8 cellular contexts compared by ENCODE assay signal in genomic region chr19:39474139-39474620, GRCh38. TPM values are rescaled to one million over a fixed set of nuclear protein-coding genes. Genes with fewer than 3 reads are reported as not detected.
DNase-seq lines count a peak whose midpoint lies in the region; ATAC-seq and TF ChIP-seq lines count a peak whose summit lies in the region.

No MANE protein-coding gene starts in this region.

- H3K14ac ChIP-seq in mesenchymal stem cell (ENCODE audit: low read length in 2 of 2), result no peak overlapping the region

- peak; percentile 59 for DNase-seq in GM10266 (ENCODE audit: extremely low spot score)
- peak; percentile 13 for DNase-seq in NCI-H2171 (lab: John Stamatoyannopoulos, UW)
- peak; percentile 76 to 78 for DNase-seq in activated CD4-positive, alpha-beta T cell treated with anti-CD3 and anti-CD28 coated beads, Interleukin-2, amount 50 U/mL, for 4 hours
- DNase-seq in coronary artery (ENCODE audit: low spot score), result no peak
- DNase-seq in mesenchymal stem cell, result peak; percentile 57
- peak; percentile 38 to 50 for DNase-seq in stimulated activated CD8-positive, alpha-beta memory T cell treated with anti-CD3 and anti-CD28 coated beads, Interleukin-4, amount 100 ng/mL, for 4 hours (ENCODE audit: low read depth in 2 of 2, low spot score in 1 of 2)

- H3K4me1 ChIP-seq in mesenchymal stem cell (ENCODE audit: control insufficient read depth, insufficient read depth, low read depth, low read length), result peaks cover under 1% of the 10 kb centered on the region

- H3K36me3 ChIP-seq in mesenchymal stem cell (ENCODE audit: control insufficient read depth in 1 of 2, insufficient read depth in 2 of 2, low read depth in 1 of 2, low read length in 2 of 2), result peaks cover 74 to 82% of the 10 kb centered on the region in 2 experiments

- no peak overlapping the region for H3K4me3 ChIP-seq in coronary artery
- H3K4me3 ChIP-seq in mesenchymal stem cell (ENCODE audit: insufficient read depth in 1 of 2, low read depth in 1 of 2, low read length in 2 of 2), result no peak overlapping the region

- peaks cover 33% of the 10 kb centered on the region for H3K79me1 ChIP-seq in mesenchymal stem cell (replicated peaks; ENCODE audit: low read length, poor library complexity, severe bottlenecking)

- H2BK12ac ChIP-seq in mesenchymal stem cell (ENCODE audit: low read length in 2 of 2), result no peak overlapping the region

- H3K18ac ChIP-seq in mesenchymal stem cell (ENCODE audit: low read depth in 1 of 2, low read length in 2 of 2), result no peak overlapping the region

- no peak overlapping the region for H4K91ac ChIP-seq in mesenchymal stem cell (ENCODE audit: low read length)

- H2AK5ac ChIP-seq in mesenchymal stem cell (ENCODE audit: low read length, severe bottlenecking), result no peak overlapping the region

- no peak overlapping the region for H2BK120ac ChIP-seq in mesenchymal stem cell (ENCODE audit: low read depth, low read length)

- no peak overlapping the region for H3K27ac ChIP-seq in coronary artery
- no peak overlapping the region for H3K27ac ChIP-seq in mesenchymal stem cell (ENCODE audit: low read length, poor library complexity, severe bottlenecking)

- H3K23ac ChIP-seq in mesenchymal stem cell (ENCODE audit: low read length in 2 of 2), result no peak overlapping the region

- H2BK15ac ChIP-seq in mesenchymal stem cell (ENCODE audit: low read depth, poor library complexity, severe bottlenecking), result no peak overlapping the region

- H3K4me2 ChIP-seq in mesenchymal stem cell (ENCODE audit: low read length, poor library complexity, severe bottlenecking), result no peak overlapping the region

- TF ChIP-seq CTCF in GM10266 (IDR thresholded peaks at IDR 0.05; ENCODE audit: control insufficient read depth, insufficient read depth, low read depth, missing control alignments), result peak; percentile 78
- peak; percentile 78 for TF ChIP-seq CTCF in coronary artery (IDR thresholded peaks at IDR 0.05)

- whole genome bisulfite sequencing in mesenchymal stem cell, result 71% methylated on average over 8 of the region's 9 CpGs

- H3K9me3 ChIP-seq in mesenchymal stem cell (ENCODE audit: control insufficient read depth, low read length), result no peaks in the 10 kb centered on the region

- no peak overlapping the region for H3K4ac ChIP-seq in mesenchymal stem cell (ENCODE audit: low read depth in 1 of 2, low read length in 2 of 2)

- H2AFZ ChIP-seq in mesenchymal stem cell (ENCODE audit: low read depth, low read length), result no peak overlapping the region

- H2BK5ac ChIP-seq in mesenchymal stem cell (ENCODE audit: low read depth, low read length, poor library complexity, severe bottlenecking), result no peak overlapping the region

- H4K8ac ChIP-seq in mesenchymal stem cell (ENCODE audit: low read length), result no peak overlapping the region

- ATAC-seq in GM21526 (IDR thresholded peaks at IDR 0.05; ENCODE audit: low FRiP score, unreplicated experiment) (no peak), HG03457 (IDR thresholded peaks at IDR 0.05; ENCODE audit: unreplicated experiment) (no peak)

- H3K27me3 ChIP-seq in mesenchymal stem cell (ENCODE audit: control insufficient read depth in 1 of 2, insufficient read depth in 1 of 2, low read length in 2 of 2), result no peaks in the 10 kb centered on the region

- no peak overlapping the region for H3K9ac ChIP-seq in mesenchymal stem cell (ENCODE audit: low read length)

RNA-seq across cellular contexts. Expression of gene TIMM50, which starts 6.5 kb away (rescaled TPM):
- polyA plus RNA-seq in mesenchymal stem cell (2013, experiment 1 of 2), result 57.0 TPM
- 58.8 TPM for polyA plus RNA-seq in mesenchymal stem cell (2013, experiment 2 of 2)

RNA-seq across cellular contexts. Expression of gene DLL3, which starts 24.6 kb away (rescaled TPM):
- polyA plus RNA-seq in mesenchymal stem cell (2013, experiment 1 of 2), result 0.65 TPM
- 0.78 TPM for polyA plus RNA-seq in mesenchymal stem cell (2013, experiment 2 of 2)

RNA-seq across cellular contexts. Expression of gene SUPT5H, which starts 28.8 kb away (rescaled TPM):
- polyA plus RNA-seq in mesenchymal stem cell (2013, experiment 1 of 2), result 87.1 TPM
- polyA plus RNA-seq in mesenchymal stem cell (2013, experiment 2 of 2), result 84.1 TPM

RNA-seq across cellular contexts. Expression of gene RPS16, which starts 38.4 kb away (rescaled TPM):
- 3,108 TPM for polyA plus RNA-seq in mesenchymal stem cell (2013, experiment 1 of 2)
- 3,178 TPM for polyA plus RNA-seq in mesenchymal stem cell (2013, experiment 2 of 2)

RNA-seq across cellular contexts. Expression of gene SELENOV, which starts 40.8 kb away (rescaled TPM):
- polyA plus RNA-seq in mesenchymal stem cell (2013, experiment 1 of 2), result not detected
- polyA plus RNA-seq in mesenchymal stem cell (2013, experiment 2 of 2), result not detected
